Comparison of ENCODE assay signal across 1 cellular context in genomic region chr3:63950698-63951097, GRCh38.
TF ChIP-seq lines count a peak whose summit lies in the region.

No MANE protein-coding gene starts in this region.

TF ChIP-seq in GM23338, 12 proteins besides CTCF, POLR2A, EP300 and RAD21:
- TF ChIP-seq REST (IDR thresholded peaks at IDR 0.05; ENCODE audit: unreplicated experiment): no peak
- no peak for TF ChIP-seq ZNF331 (CRISPR knock-in tag; IDR thresholded peaks at IDR 0.05; ENCODE audit: low read depth)
- no peak for TF ChIP-seq POLR2AphosphoS5 (IDR thresholded peaks at IDR 0.05; ENCODE audit: low read depth)
- TF ChIP-seq JUNB (IDR thresholded peaks at IDR 0.05; ENCODE audit: unreplicated experiment): no peak
- no peak for TF ChIP-seq EZH2 (IDR thresholded peaks at IDR 0.05; ENCODE audit: low read depth, unreplicated experiment)
- TF ChIP-seq ZNF462 (CRISPR knock-in tag; IDR thresholded peaks at IDR 0.05): no peak
- TF ChIP-seq EZH2phosphoT487 (IDR thresholded peaks at IDR 0.05; ENCODE audit: unreplicated experiment): no peak
- TF ChIP-seq, protein P1, sequence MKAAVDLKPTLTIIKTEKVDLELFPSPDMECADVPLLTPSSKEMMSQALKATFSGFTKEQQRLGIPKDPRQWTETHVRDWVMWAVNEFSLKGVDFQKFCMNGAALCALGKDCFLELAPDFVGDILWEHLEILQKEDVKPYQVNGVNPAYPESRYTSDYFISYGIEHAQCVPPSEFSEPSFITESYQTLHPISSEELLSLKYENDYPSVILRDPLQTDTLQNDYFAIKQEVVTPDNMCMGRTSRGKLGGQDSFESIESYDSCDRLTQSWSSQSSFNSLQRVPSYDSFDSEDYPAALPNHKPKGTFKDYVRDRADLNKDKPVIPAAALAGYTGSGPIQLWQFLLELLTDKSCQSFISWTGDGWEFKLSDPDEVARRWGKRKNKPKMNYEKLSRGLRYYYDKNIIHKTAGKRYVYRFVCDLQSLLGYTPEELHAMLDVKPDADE (IDR thresholded peaks at IDR 0.05): no peak
- TF ChIP-seq ZNF114 (CRISPR knock-in tag; IDR thresholded peaks at IDR 0.05): no peak
- TF ChIP-seq STAT1 (IDR thresholded peaks at IDR 0.05; ENCODE audit: unreplicated experiment): no peak
- TF ChIP-seq NANOG (IDR thresholded peaks at IDR 0.05; ENCODE audit: borderline replicate concordance): no peak
- TF ChIP-seq CREB1 (CRISPR knock-in tag; IDR thresholded peaks at IDR 0.05; ENCODE audit: low read depth): no peak
